ENCODE assay signal across 32 cellular contexts in genomic region chr7:113684165-113684564, GRCh38.
"Had no signal": no experiment of that assay in that cellular context is flagged by ENCODE, and none has a peak within 500 bp of the region (broad histone marks: within the 10 kb centered on the region; RNA-seq: fewer than 3 reads in every experiment).

No MANE protein-coding gene starts in this region.

- H3K36me3 Mint-ChIP-seq: activated CD4-positive, alpha-beta memory T cell treated with anti-CD3 and anti-CD28 coated beads for 36 hours; activated naive CD4-positive, alpha-beta T cell treated with anti-CD3 and anti-CD28 coated beads, Interleukin-2, amount 50 U/mL, for 72 hours; activated naive CD8-positive, alpha-beta T cell treated with anti-CD3 and anti-CD28 coated beads for 36 hours had no signal

- H3K36me3 ChIP-seq: adrenal gland, brain microvascular endothelial cell, breast epithelium had no signal

- H3K4me3 ChIP-seq: adrenal gland, body of pancreas, breast epithelium had no signal

- H3K9me3 ChIP-seq: adrenal gland, body of pancreas, breast epithelium had no signal

- H3K9me3 Mint-ChIP-seq: activated B cell treated with CpG ODN at 0.5 μM for 24 hours; activated CD4-positive, alpha-beta T cell treated with anti-CD3 and anti-CD28 coated beads, Interleukin-2, amount 10 ng/mL, durations not matched to agents 24 days and 14 days; activated naive CD4-positive, alpha-beta T cell treated with anti-CD3 and anti-CD28 coated beads for 36 hours; activated T-cell treated with anti-CD3 and anti-CD28 coated beads, Interleukin-2, amount 50 U/mL, for 4 hours; activated T-cell treated with anti-CD3 and anti-CD28 coated beads, Interleukin-2, amount 50 U/mL, for 72 hours; activated T-helper 1 cell treated with anti-CD3 and anti-CD28 coated beads, Interleukin-12 subunit alpha, Interleukin-12 subunit beta, Interleukin-2, Interleukin-4 antibody, amounts not matched to agents 30 ng/mL and 10 ng/mL and 1 ng/mL, durations not matched to agents 14 hours and 24 hours and 36 hours; activated T-helper 17 cell treated with anti-CD3 and anti-CD28 coated beads, Interleukin-2, amount 50 U/mL, for 72 hours; T-helper 2 cell treated with Interferon-gamma antibody and Interleukin-4, amounts not matched to agents 5 μg/mL and 100 μg/mL, for 36 hours had no signal

- H3K27me3 Mint-ChIP-seq: activated B cell treated with CpG ODN at 0.5 μM for 24 hours; activated CD4-positive, alpha-beta memory T cell treated with anti-CD3 and anti-CD28 coated beads for 36 hours; activated CD4-positive, alpha-beta T cell treated with anti-CD3 and anti-CD28 coated beads, Interleukin-2, amount 10 ng/mL, durations not matched to agents 24 days and 14 days; activated CD8-positive, alpha-beta T cell treated with anti-CD3 and anti-CD28 coated beads for 36 hours; activated naive CD8-positive, alpha-beta T cell treated with anti-CD3 and anti-CD28 coated beads for 36 hours; activated T-helper 17 cell treated with anti-CD3 and anti-CD28 coated beads, Interleukin-2, amount 50 U/mL, for 72 hours had no signal

- H3K4me1 ChIP-seq: adrenal gland, body of pancreas, breast epithelium had no signal

- H3K27me3 ChIP-seq: adrenal gland, body of pancreas, brain microvascular endothelial cell, breast epithelium had no signal

- H3K4me1 Mint-ChIP-seq: activated B cell treated with CpG ODN at 0.5 μM for 24 hours; activated CD4-positive, alpha-beta T cell treated with anti-CD3 and anti-CD28 coated beads, Interleukin-2, amount 10 ng/mL, durations not matched to agents 24 days and 14 days; activated naive CD8-positive, alpha-beta T cell treated with anti-CD3 and anti-CD28 coated beads for 36 hours; activated T-helper 17 cell treated with anti-CD3 and anti-CD28 coated beads, Interleukin-2, amount 50 U/mL, for 72 hours had no signal

- H3K27ac Mint-ChIP-seq: activated B cell treated with CpG ODN at 0.5 μM for 24 hours; activated CD4-positive, alpha-beta memory T cell treated with anti-CD3 and anti-CD28 coated beads for 36 hours; activated CD4-positive, alpha-beta T cell treated with anti-CD3 and anti-CD28 coated beads, Interleukin-2, amount 10 ng/mL, durations not matched to agents 24 days and 14 days; activated CD8-positive, alpha-beta T cell treated with anti-CD3 and anti-CD28 coated beads for 36 hours; activated naive CD4-positive, alpha-beta T cell treated with anti-CD3 and anti-CD28 coated beads for 36 hours; activated naive CD8-positive, alpha-beta T cell treated with anti-CD3 and anti-CD28 coated beads for 36 hours; activated T-cell treated with anti-CD3 and anti-CD28 coated beads, Interleukin-2, amount 50 U/mL, for 72 hours; activated T-helper 1 cell treated with anti-CD3 and anti-CD28 coated beads, Interleukin-12 subunit alpha, Interleukin-12 subunit beta, Interleukin-2, Interleukin-4 antibody, amounts not matched to agents 30 ng/mL and 10 ng/mL and 1 ng/mL, durations not matched to agents 14 hours and 24 hours and 36 hours; activated T-helper 17 cell treated with anti-CD3 and anti-CD28 coated beads, Interleukin-2, amount 50 U/mL, for 72 hours; T-helper 2 cell treated with Interferon-gamma antibody and Interleukin-4, amounts not matched to agents 5 μg/mL and 100 μg/mL, for 36 hours had no signal

- H3K4me3 Mint-ChIP-seq: activated B cell treated with CpG ODN at 0.5 μM for 24 hours; activated CD4-positive, alpha-beta memory T cell treated with anti-CD3 and anti-CD28 coated beads for 36 hours; activated CD4-positive, alpha-beta T cell treated with anti-CD3 and anti-CD28 coated beads, Interleukin-2, amount 10 ng/mL, durations not matched to agents 24 days and 14 days; activated CD8-positive, alpha-beta T cell treated with anti-CD3 and anti-CD28 coated beads for 36 hours; activated naive CD4-positive, alpha-beta T cell treated with anti-CD3 and anti-CD28 coated beads for 36 hours; activated naive CD8-positive, alpha-beta T cell treated with anti-CD3 and anti-CD28 coated beads for 36 hours; activated T-cell treated with anti-CD3 and anti-CD28 coated beads, Interleukin-2, amount 50 U/mL, for 4 hours; activated T-cell treated with anti-CD3 and anti-CD28 coated beads, Interleukin-2, amount 50 U/mL, for 72 hours; activated T-helper 1 cell treated with anti-CD3 and anti-CD28 coated beads, Interleukin-12 subunit alpha, Interleukin-12 subunit beta, Interleukin-2, Interleukin-4 antibody, amounts not matched to agents 30 ng/mL and 10 ng/mL and 1 ng/mL, durations not matched to agents 14 hours and 24 hours and 36 hours; activated T-helper 17 cell treated with anti-CD3 and anti-CD28 coated beads, Interleukin-2, amount 50 U/mL, for 72 hours; T-helper 2 cell treated with Interferon-gamma antibody and Interleukin-4, amounts not matched to agents 5 μg/mL and 100 μg/mL, for 36 hours had no signal

- H3K27ac ChIP-seq: adrenal gland, body of pancreas, brain microvascular endothelial cell, breast epithelium, VCaP had no signal

- DNase-seq: activated B cell treated with CpG ODN at 0.5 μM for 24 hours; activated CD4-positive, alpha-beta memory T cell treated with anti-CD3 and anti-CD28 coated beads for 36 hours; activated CD4-positive, alpha-beta T cell treated with anti-CD3 and anti-CD28 coated beads for 4 hours; activated CD4-positive, alpha-beta T cell treated with anti-CD3 and anti-CD28 coated beads, Interleukin-2, amount 10 ng/mL, durations not matched to agents 24 days and 14 days; activated CD4-positive, alpha-beta T cell treated with anti-CD3 and anti-CD28 coated beads, Interleukin-2, amount 50 U/mL, for 1 hour; activated CD4-positive, alpha-beta T cell treated with anti-CD3 and anti-CD28 coated beads, Interleukin-2, amount 50 U/mL, for 4 hours; activated CD4-positive, CD25-positive, alpha-beta regulatory T cell treated with anti-CD3 and anti-CD28 coated beads, Interleukin-2, amount 50 U/mL, for 72 hours; activated CD8-positive, alpha-beta memory T cell treated with anti-CD3 and anti-CD28 coated beads, Interleukin-2, amount 50 U/mL, for 4 hours; activated CD8-positive, alpha-beta T cell treated with anti-CD3 and anti-CD28 coated beads for 36 hours; activated effector memory CD4-positive, alpha-beta T cell treated with anti-CD3 and anti-CD28 coated beads, Interleukin-2, amount 50 U/mL, for 16 hours; activated gamma-delta T cell treated with Interleukin-2 at 50 U/mL for 16 hours; activated naive CD4-positive, alpha-beta T cell; activated naive CD4-positive, alpha-beta T cell treated with anti-CD3 and anti-CD28 coated beads for 36 hours; activated naive CD4-positive, alpha-beta T cell treated with anti-CD3 and anti-CD28 coated beads, Interleukin-2, amount 50 U/mL, for 16 hours; activated naive CD8-positive, alpha-beta T cell treated with anti-CD3 and anti-CD28 coated beads for 36 hours; activated T-cell treated with anti-CD3 and anti-CD28 coated beads for 4 hours; activated T-cell treated with anti-CD3 and anti-CD28 coated beads, Interleukin-2, amount 50 U/mL, for 1 hour; activated T-cell treated with anti-CD3 and anti-CD28 coated beads, Interleukin-2, amount 50 U/mL, for 4 hours; activated T-cell treated with anti-CD3 and anti-CD28 coated beads, Interleukin-2, amount 50 U/mL, for 72 hours; adrenal gland; amniotic stem cell; body of pancreas; brain microvascular endothelial cell; central memory CD4-positive, alpha-beta T cell; T-helper 2 cell; T-helper 9 cell had no signal

- ATAC-seq: activated CD8-positive, alpha-beta T cell treated with anti-CD3 and anti-CD28 coated beads for 36 hours; activated naive CD4-positive, alpha-beta T cell treated with anti-CD3 and anti-CD28 coated beads, Interleukin-2, amount 50 U/mL, for 72 hours; activated T-cell treated with anti-CD3 and anti-CD28 coated beads, Interleukin-2, amount 50 U/mL, for 4 hours; activated T-cell treated with anti-CD3 and anti-CD28 coated beads, Interleukin-2, amount 50 U/mL, for 72 hours; activated T-helper 17 cell treated with anti-CD3 and anti-CD28 coated beads, Interleukin-2, amount 50 U/mL, for 72 hours; body of pancreas had no signal
